Comparison of ENCODE assay signal across 20 cellular contexts in the genomic region with DNA sequence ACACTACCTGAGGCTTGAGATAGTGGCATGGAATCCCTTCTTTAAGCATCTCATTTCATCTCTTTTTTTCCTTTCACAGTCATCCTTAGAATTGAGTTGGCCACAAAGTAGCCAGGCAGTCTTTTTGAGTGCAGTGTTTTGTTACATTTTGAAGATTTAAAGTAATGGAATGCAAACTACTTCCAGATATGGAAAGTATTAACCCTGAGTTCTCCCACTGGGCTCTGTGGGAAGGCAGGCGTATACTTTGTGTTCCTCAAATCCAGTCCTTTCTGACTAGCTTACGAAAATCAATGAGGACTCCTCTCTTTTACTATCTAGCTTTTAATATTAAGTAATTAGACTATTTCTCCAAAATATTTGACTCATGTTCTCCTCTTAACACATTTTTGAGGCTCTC. TPM values are rescaled to one million over a fixed set of nuclear protein-coding genes. Genes with fewer than 3 reads are reported as not detected.
DNase-seq lines count a peak whose midpoint lies in the region; ATAC-seq and TF ChIP-seq lines count a peak whose summit lies in the region.
"Had no signal": no experiment of that assay in that cellular context is flagged by ENCODE, and none has a peak within 500 bp of the region (broad histone marks: within the 10 kb centered on the region; RNA-seq: fewer than 3 reads in every experiment).

No MANE protein-coding gene starts in this region.

- H2BK120ac ChIP-seq in trophoblast cell (ENCODE audit: insufficient read depth, low read length, poor library complexity) = no peak overlapping the region

- no peaks in the 10 kb centered on the region for H3F3A ChIP-seq in SK-N-SH (replicated peaks; ENCODE audit: insufficient read depth)

- H3K23ac ChIP-seq in trophoblast cell (ENCODE audit: low read length) = no peak overlapping the region

- DNase-seq in SK-N-SH (no peak), astrocyte of the hippocampus (ENCODE audit: low read depth, low spot score) (peak; percentile 50), fibroblast of peridontal ligament (ENCODE audit: extremely low read depth) (peak; percentile 73), thoracic aorta (ENCODE audit: low spot score) (no peak), trophoblast cell (no peak), NCI-H2107 treated with DMSO at 0.1 percent for 48 hours (lab: John Stamatoyannopoulos, UW; ENCODE audit: unreplicated experiment) (no peak), KG1 (lab: John Stamatoyannopoulos, UW) (no peak)
- DNase-seq: DMS79, H7, NCI-H187, NCI-H2107, NCI-H2227 treated with DMSO at 0.1 percent for 48 hours, NCI-H510A treated with DMSO at 0.1 percent for 48 hours, NCI-H774, PC-3 had no signal

- CTCF ChIA-PET in SK-N-SH (lab: Yijun Ruan, JAX) = interaction anchor here (1.4 kb wide), 1 partner anchor 32 kb away, joined by 4 read pairs; no protein-coding TSS in a partner anchor

- peak overlapping the region in 1 of 2 experiments; percentile 60; a peak in 1 of 4 replicates for H3K27ac ChIP-seq in SK-N-SH (ENCODE audit: low read depth in 2 of 2, low read length in 1 of 2)
- peak overlapping the region; percentile 47 to 49 for H3K27ac ChIP-seq in thoracic aorta
- no peak overlapping the region for H3K27ac ChIP-seq in trophoblast cell (ENCODE audit: low read depth, low read length)
- H3K27ac ChIP-seq: 22Rv1, SJSA1 had no signal

- no peak for TF ChIP-seq EP300 in SK-N-SH (IDR thresholded peaks at IDR 0.05; ENCODE audit: borderline replicate concordance in 1 of 2, low read depth in 1 of 2, low read length in 1 of 2)

- POLR2A ChIA-PET in SK-N-SH (lab: Yijun Ruan, JAX) = no interaction called here

- H4K91ac ChIP-seq in trophoblast cell (ENCODE audit: low read depth, low read length) = no peak overlapping the region

- H2BK5ac ChIP-seq in trophoblast cell (ENCODE audit: low read depth, low read length, poor library complexity) = no peak overlapping the region

- H3K9me3 ChIP-seq in SK-N-SH = peaks cover 4% of the 10 kb centered on the region; the same call in 1 of the 2 replicates
- H3K9me3 ChIP-seq in thoracic aorta = no peaks in the 10 kb centered on the region
- H3K9me3 ChIP-seq in trophoblast cell (ENCODE audit: insufficient read depth, low read depth, low read length) = no peaks in the 10 kb centered on the region
- H3K9me3 ChIP-seq: SJSA1 had no signal

- H3K9ac ChIP-seq in SK-N-SH (no peak overlapping the region), trophoblast cell (ENCODE audit: low read length) (no peak overlapping the region)

- H2AFZ ChIP-seq in SK-N-SH (ENCODE audit: low read depth) (no peak overlapping the region), trophoblast cell (ENCODE audit: insufficient read depth, low read length, poor library complexity) (no peak overlapping the region)

- no peak for ATAC-seq in SK-N-SH treated with all-trans-retinoic acid at 6 μM for 48 hours
- ATAC-seq in thoracic aorta (ENCODE audit: insufficient number of reproducible peaks, low FRiP score, low read depth) = no peak
- ATAC-seq: K562, PC-3 had no signal

- H3K79me1 ChIP-seq in trophoblast cell (ENCODE audit: low read length) = no peaks in the 10 kb centered on the region

- H3K27me3 ChIP-seq in SK-N-SH (ENCODE audit: insufficient read depth) (no peaks in the 10 kb centered on the region; the same call in 1 of the 2 replicates), thoracic aorta (replicated peaks; ENCODE audit: insufficient read depth) (no peaks in the 10 kb centered on the region), trophoblast cell (ENCODE audit: insufficient read depth, low read length) (no peaks in the 10 kb centered on the region)
- H3K27me3 ChIP-seq: SJSA1 had no signal

- H4K20me1 ChIP-seq in SK-N-SH (ENCODE audit: insufficient read depth) = no peaks in the 10 kb centered on the region

- H2BK12ac ChIP-seq in trophoblast cell (ENCODE audit: low read length) = no peak overlapping the region

- TF ChIP-seq CTCF in SK-N-SH (IDR thresholded peaks at IDR 0.05) (no peak), thoracic aorta (IDR thresholded peaks at IDR 0.05) (no peak)

- H3K9me2 ChIP-seq in SK-N-SH = no peaks in the 10 kb centered on the region

- 42% methylated on average over 2 of the region's 2 CpGs for WGBS in SK-N-SH (ENCODE audit: low lambda C conversion rate)
- WGBS in trophoblast cell (ENCODE audit: extremely low coverage, insufficient coverage, insufficient read length) = no CpG with 5 or more reads among the region's 2 CpGs

- H3K36me3 ChIP-seq in SK-N-SH (replicated peaks in 1 of 2; ENCODE audit: control insufficient read depth in 1 of 2, insufficient read depth in 2 of 2, low read length in 1 of 2) (no peaks in the 10 kb centered on the region), thoracic aorta (no peaks in the 10 kb centered on the region), trophoblast cell (ENCODE audit: control insufficient read depth in 1 of 2, insufficient read depth in 2 of 2, low read length in 2 of 2) (no peaks in the 10 kb centered on the region)
- H3K36me3 ChIP-seq: SJSA1 had no signal

- H3K4me1 ChIP-seq in SK-N-SH (ENCODE audit: control insufficient read depth in 1 of 2, insufficient read depth in 2 of 2, low read depth in 1 of 2, low read length in 1 of 2) = no peaks in the 10 kb centered on the region; a peak in 1 of 4 replicates
- peaks cover 2 to 19% of the 10 kb centered on the region in 2 donors for H3K4me1 ChIP-seq in thoracic aorta (ENCODE audit: control insufficient read depth in 1 of 2, low read depth in 2 of 2)
- H3K4me1 ChIP-seq in trophoblast cell (ENCODE audit: control insufficient read depth in 1 of 2, insufficient read depth in 2 of 2, low read length in 2 of 2) = no peaks in the 10 kb centered on the region
- H3K4me1 ChIP-seq: SJSA1 had no signal

- no peak overlapping the region for H2AK5ac ChIP-seq in trophoblast cell (ENCODE audit: low read length)

- H4K12ac ChIP-seq in trophoblast cell (ENCODE audit: low read depth, low read length) = no peak overlapping the region

- H4K8ac ChIP-seq in trophoblast cell (ENCODE audit: low read depth, low read length) = no peak overlapping the region

- H3K4me2 ChIP-seq in SK-N-SH = no peak overlapping the region
- H3K4me2 ChIP-seq in trophoblast cell (ENCODE audit: low read length) = no peak overlapping the region

- H3K79me2 ChIP-seq in SK-N-SH (ENCODE audit: insufficient read depth) = no peaks in the 10 kb centered on the region
- H3K79me2 ChIP-seq in trophoblast cell (ENCODE audit: control insufficient read depth, insufficient read depth, low read length, poor library complexity) = no peaks in the 10 kb centered on the region

- no peak overlapping the region for H3K14ac ChIP-seq in trophoblast cell (ENCODE audit: low read length)

- no peak overlapping the region for H3K18ac ChIP-seq in trophoblast cell (ENCODE audit: low read length)

- H3K4ac ChIP-seq in trophoblast cell (ENCODE audit: low read depth, low read length) = no peak overlapping the region

- H3K4me3 ChIP-seq in SK-N-SH (ENCODE audit: low read depth in 2 of 2, low read length in 1 of 2) (no peak overlapping the region), thoracic aorta (peak overlapping the region; percentile 3), trophoblast cell (ENCODE audit: low read depth, low read length) (no peak overlapping the region)
- H3K4me3 ChIP-seq: K562, SJSA1 had no signal

- TF ChIP-seq RAD21 in SK-N-SH (IDR thresholded peaks at IDR 0.05; ENCODE audit: low read length) = no peak

TF ChIP-seq in SK-N-SH treated with all-trans-retinoic acid at 6 μM for 48 hours, 23 proteins besides CTCF, POLR2A, EP300 and RAD21:
- TF ChIP-seq OSR1 (CRISPR knock-in tag; IDR thresholded peaks at IDR 0.05) (0 out of 2 replicates have a peak, but pooled peaks have one; percentile 49), GLIS3 (CRISPR knock-in tag; IDR thresholded peaks at IDR 0.05) (no peak)

TF ChIP-seq in SK-N-SH, 30 proteins besides CTCF, POLR2A, EP300 and RAD21:
- TF ChIP-seq FOXJ3 (CRISPR knock-in tag; IDR thresholded peaks at IDR 0.05) = no peak
- no peak for TF ChIP-seq FOSL2 (IDR thresholded peaks at IDR 0.05; ENCODE audit: borderline replicate concordance, low read depth)
- TF ChIP-seq GABPA (IDR thresholded peaks at IDR 0.05; ENCODE audit: low read depth) = no peak
- TF ChIP-seq NRF1 (IDR thresholded peaks at IDR 0.05; ENCODE audit: low read depth, low read length) = no peak
- no peak for TF ChIP-seq MEF2A (IDR thresholded peaks at IDR 0.05; ENCODE audit: borderline replicate concordance, low read depth)
- no peak for TF ChIP-seq RCOR1 (IDR thresholded peaks at IDR 0.05; ENCODE audit: low read length)
- TF ChIP-seq CHD2 (IDR thresholded peaks at IDR 0.05; ENCODE audit: low read length, partially characterized antibody) = no peak
- TF ChIP-seq TCF12 (IDR thresholded peaks at IDR 0.05) = no peak
- TF ChIP-seq JUND (IDR thresholded peaks at IDR 0.05) = no peak
- TF ChIP-seq SIN3A (IDR thresholded peaks at IDR 0.05; ENCODE audit: borderline replicate concordance, low read depth, low read length) = no peak
- TF ChIP-seq RFX5 (IDR thresholded peaks at IDR 0.05; ENCODE audit: low read length) = no peak
- TF ChIP-seq MXI1 (IDR thresholded peaks at IDR 0.05; ENCODE audit: low read depth, low read length) = no peak

RNA-seq across cellular contexts. Expression of a gene that starts 29.9 kb away (rescaled TPM):
- 0.02 and 0.05 TPM in 2 replicates for polyA plus RNA-seq in SK-N-SH (2012; rRNA removed)
- 0.03 and 0.04 TPM in 2 replicates for polyA plus RNA-seq in SK-N-SH (2012; cell fraction: cytosol; rRNA removed)
- 0.07 and 0.10 TPM in 2 replicates for polyA plus RNA-seq in SK-N-SH (2012; cell fraction: nucleus; rRNA removed)
- total RNA-seq in thoracic aorta = 10 to 100 TPM; 51.4 to 70.8 TPM
- polyA plus RNA-seq in trophoblast cell (2013) = 7.7 and 8.3 TPM in 2 replicates
- total RNA-seq: SJSA1 had no signal
- polyA plus RNA-seq: CD14-positive monocyte had no signal

Comparison
In these comparisons a context has a peak if more than half of its experiments do, and no peak if none do; other contexts are left out.
1. DNase-seq: peak in astrocyte of the hippocampus (single experiment) and fibroblast of peridontal ligament (single experiment); none in SK-N-SH (single experiment), thoracic aorta (single experiment), trophoblast cell (0 of 2), NCI-H2107 treated with DMSO at 0.1 percent for 48 hours (single experiment) and KG1 (single experiment).